1 cellular context compared by ENCODE assay signal in genomic region chr6:2765896-2766766, GRCh38.
TF ChIP-seq lines count a peak whose summit lies in the region.

No MANE protein-coding gene starts in this region.

TF ChIP-seq in IMR-90, 13 proteins besides CTCF, POLR2A, EP300 and RAD21:
- 0 out of 2 replicates have a peak, but pooled peaks have one; percentile 8 for TF ChIP-seq MAZ (IDR thresholded peaks at IDR 0.05; ENCODE audit: borderline replicate concordance, low read depth, low read length)
- TF ChIP-seq MAFK (IDR thresholded peaks at IDR 0.05; ENCODE audit: low read depth, low read length), result no peak
